ENCODE assay signal across 39 cellular contexts in the genomic region with DNA sequence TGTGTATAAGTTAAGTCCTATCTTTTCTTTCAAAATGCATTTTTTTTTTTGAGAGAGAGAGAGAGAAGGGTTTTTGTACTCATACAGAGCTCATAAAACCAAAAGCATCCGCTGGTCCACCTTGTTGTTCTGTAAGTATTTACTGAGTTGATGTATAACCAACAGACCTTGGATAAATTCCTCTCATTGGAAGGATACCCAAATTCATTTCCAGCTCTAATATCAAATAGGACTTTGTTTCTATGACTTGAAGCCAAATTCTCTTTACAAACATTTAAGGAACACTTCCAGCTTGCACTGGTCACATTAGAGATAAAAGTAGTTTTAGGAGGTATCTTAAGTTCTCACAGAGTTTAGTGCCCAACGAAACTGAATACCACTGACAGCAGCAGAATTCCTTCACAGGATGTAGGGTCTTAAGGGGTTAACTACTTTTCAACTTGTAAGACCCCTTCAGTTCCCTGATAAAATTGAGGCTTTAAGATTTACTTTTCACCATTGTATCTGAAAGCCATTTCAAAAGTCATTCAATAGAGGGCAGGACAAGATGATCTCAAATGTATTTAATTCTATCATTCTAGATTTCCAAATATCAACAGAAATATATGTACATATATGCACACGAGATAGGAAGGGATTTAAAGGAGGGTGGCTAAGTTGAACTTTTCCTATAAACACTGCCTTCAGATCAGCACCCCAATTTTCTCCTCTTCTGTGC.
"Had no signal": no experiment of that assay in that cellular context is flagged by ENCODE, and none has a peak within 500 bp of the region (broad histone marks: within the 10 kb centered on the region; RNA-seq: fewer than 3 reads in every experiment).

No MANE protein-coding gene starts in this region.

- H3K27ac Mint-ChIP-seq: activated CD4-positive, alpha-beta memory T cell treated with anti-CD3 and anti-CD28 coated beads, Interleukin-2, amount 10 ng/mL, durations not matched to agents 7 days and 5 days; activated CD4-positive, alpha-beta T cell treated with anti-CD3 and anti-CD28 coated beads for 36 hours; activated CD4-positive, alpha-beta T cell treated with anti-CD3 and anti-CD28 coated beads, Interleukin-2, amount 10 ng/mL, durations not matched to agents 7 days and 5 days; activated CD8-positive, alpha-beta memory T cell treated with anti-CD3 and anti-CD28 coated beads, Interleukin-2, amount 10 ng/mL, durations not matched to agents 7 days and 5 days; activated CD8-positive, alpha-beta T cell treated with anti-CD3 and anti-CD28 coated beads, Interleukin-2, amount 10 ng/mL, durations not matched to agents 7 days and 5 days; activated naive CD4-positive, alpha-beta T cell treated with anti-CD3 and anti-CD28 coated beads, Interleukin-2, amount 10 ng/mL, durations not matched to agents 7 days and 5 days; activated naive CD4-positive, alpha-beta T cell treated with anti-CD3 and anti-CD28 coated beads, Interleukin-2, amount 50 U/mL, for 24 hours; activated naive CD8-positive, alpha-beta T cell; activated naive CD8-positive, alpha-beta T cell treated with anti-CD3 and anti-CD28 coated beads, Interleukin-2, amount 10 ng/mL, durations not matched to agents 7 days and 5 days; activated naive CD8-positive, alpha-beta T cell treated with anti-CD3 and anti-CD28 coated beads, Interleukin-2, amount 50 U/mL, for 24 hours; activated T-cell treated with anti-CD3 and anti-CD28 coated beads, Interleukin-2, amount 50 U/mL, for 24 hours; activated T-helper 2 cell treated with anti-CD3 and anti-CD28 coated beads, Interferon-gamma antibody, Interleukin-2, Interleukin-4, amounts not matched to agents 10 μg/mL and 5 μg/mL and 100 μg/mL, durations not matched to agents 14 hours and 24 hours and 36 hours; brain; T-helper 1 cell treated with Interleukin-12 subunit alpha and Interleukin-12 subunit beta and Interleukin-4 antibody, amounts not matched to agents 30 μg/mL and 1 μg/mL, for 36 hours; T-helper 2 cell treated with Interferon-gamma antibody and Interleukin-4, amounts not matched to agents 5 μg/mL and 100 μg/mL, for 36 hours had no signal

- H3K36me3 ChIP-seq: ascending aorta, cardiac muscle cell had no signal

- H3K4me1 ChIP-seq: ascending aorta had no signal

- H3K4me1 Mint-ChIP-seq: activated CD4-positive, alpha-beta memory T cell treated with anti-CD3 and anti-CD28 coated beads, Interleukin-2, amount 10 ng/mL, durations not matched to agents 7 days and 5 days; activated CD4-positive, alpha-beta T cell treated with anti-CD3 and anti-CD28 coated beads, Interleukin-2, amount 10 ng/mL, durations not matched to agents 7 days and 5 days; activated CD8-positive, alpha-beta memory T cell treated with anti-CD3 and anti-CD28 coated beads, Interleukin-2, amount 10 ng/mL, durations not matched to agents 7 days and 5 days; activated naive CD4-positive, alpha-beta T cell treated with anti-CD3 and anti-CD28 coated beads, Interleukin-2, amount 10 ng/mL, durations not matched to agents 7 days and 5 days; activated naive CD4-positive, alpha-beta T cell treated with anti-CD3 and anti-CD28 coated beads, Interleukin-2, amount 50 U/mL, for 24 hours; activated naive CD8-positive, alpha-beta T cell treated with anti-CD3 and anti-CD28 coated beads, Interleukin-2, amount 10 ng/mL, durations not matched to agents 7 days and 5 days; activated naive CD8-positive, alpha-beta T cell treated with anti-CD3 and anti-CD28 coated beads, Interleukin-2, amount 50 U/mL, for 24 hours; central memory CD8-positive, alpha-beta T cell had no signal

- H3K27ac ChIP-seq: ascending aorta, cardiac muscle cell, VCaP had no signal

- H3K4me3 ChIP-seq: ascending aorta, cardiac muscle cell had no signal

- ATAC-seq: activated CD4-positive, alpha-beta T cell treated with anti-CD3 and anti-CD28 coated beads for 36 hours; activated CD4-positive, CD25-positive, alpha-beta regulatory T cell treated with anti-CD3 and anti-CD28 coated beads, Interleukin-2, amount 50 U/mL, for 24 hours; activated CD8-positive, alpha-beta memory T cell treated with anti-CD3 and anti-CD28 coated beads, Interleukin-2, amount 10 ng/mL, durations not matched to agents 7 days and 5 days; activated CD8-positive, alpha-beta T cell treated with anti-CD3 and anti-CD28 coated beads, Interleukin-2, amount 10 ng/mL, durations not matched to agents 7 days and 5 days; activated naive CD8-positive, alpha-beta T cell treated with anti-CD3 and anti-CD28 coated beads, Interleukin-2, amount 50 U/mL, for 24 hours had no signal

- H3K27me3 Mint-ChIP-seq: activated CD4-positive, alpha-beta memory T cell treated with anti-CD3 and anti-CD28 coated beads, Interleukin-2, amount 10 ng/mL, durations not matched to agents 7 days and 5 days; activated CD4-positive, alpha-beta T cell treated with anti-CD3 and anti-CD28 coated beads, Interleukin-2, amount 10 ng/mL, durations not matched to agents 7 days and 5 days; activated CD8-positive, alpha-beta memory T cell treated with anti-CD3 and anti-CD28 coated beads, Interleukin-2, amount 10 ng/mL, durations not matched to agents 7 days and 5 days; activated naive CD4-positive, alpha-beta T cell treated with anti-CD3 and anti-CD28 coated beads, Interleukin-2, amount 10 ng/mL, durations not matched to agents 7 days and 5 days; activated naive CD8-positive, alpha-beta T cell; activated naive CD8-positive, alpha-beta T cell treated with anti-CD3 and anti-CD28 coated beads, Interleukin-2, amount 10 ng/mL, durations not matched to agents 7 days and 5 days; activated naive CD8-positive, alpha-beta T cell treated with anti-CD3 and anti-CD28 coated beads, Interleukin-2, amount 50 U/mL, for 24 hours; brain had no signal

- H3K9me3 Mint-ChIP-seq: activated CD4-positive, alpha-beta memory T cell treated with anti-CD3 and anti-CD28 coated beads, Interleukin-2, amount 10 ng/mL, durations not matched to agents 7 days and 5 days; activated CD4-positive, alpha-beta T cell treated with anti-CD3 and anti-CD28 coated beads, Interleukin-2, amount 10 ng/mL, durations not matched to agents 7 days and 5 days; activated naive CD4-positive, alpha-beta T cell treated with anti-CD3 and anti-CD28 coated beads, Interleukin-2, amount 10 ng/mL, durations not matched to agents 7 days and 5 days; activated naive CD8-positive, alpha-beta T cell treated with anti-CD3 and anti-CD28 coated beads, Interleukin-2, amount 10 ng/mL, durations not matched to agents 7 days and 5 days; activated naive CD8-positive, alpha-beta T cell treated with anti-CD3 and anti-CD28 coated beads, Interleukin-2, amount 50 U/mL, for 24 hours; activated T-cell treated with anti-CD3 and anti-CD28 coated beads, Interleukin-2, amount 50 U/mL, for 24 hours; activated T-helper 2 cell treated with anti-CD3 and anti-CD28 coated beads, Interferon-gamma antibody, Interleukin-2, Interleukin-4, amounts not matched to agents 10 μg/mL and 5 μg/mL and 100 μg/mL, durations not matched to agents 14 hours and 24 hours and 36 hours; central memory CD8-positive, alpha-beta T cell; T-helper 2 cell treated with Interferon-gamma antibody and Interleukin-4, amounts not matched to agents 5 μg/mL and 100 μg/mL, for 36 hours had no signal

- DNase-seq: activated CD4-positive, alpha-beta memory T cell treated with anti-CD3 and anti-CD28 coated beads, Interleukin-2, amount 10 ng/mL, durations not matched to agents 7 days and 5 days; activated CD4-positive, alpha-beta T cell treated with anti-CD3 and anti-CD28 coated beads for 1 hour; activated CD4-positive, alpha-beta T cell treated with anti-CD3 and anti-CD28 coated beads for 36 hours; activated CD4-positive, alpha-beta T cell treated with anti-CD3 and anti-CD28 coated beads for 48 hours; activated CD4-positive, alpha-beta T cell treated with anti-CD3 and anti-CD28 coated beads, Interleukin-2, amount 10 ng/mL, durations not matched to agents 7 days and 5 days; activated CD4-positive, alpha-beta T cell treated with anti-CD3 and anti-CD28 coated beads, Interleukin-2, amount 50 U/mL, for 48 hours; activated CD4-positive, CD25-positive, alpha-beta regulatory T cell; activated CD8-positive, alpha-beta memory T cell treated with anti-CD3 and anti-CD28 coated beads for 24 hours; activated CD8-positive, alpha-beta memory T cell treated with anti-CD3 and anti-CD28 coated beads, Interleukin-2, amount 10 ng/mL, durations not matched to agents 7 days and 5 days; activated CD8-positive, alpha-beta memory T cell treated with anti-CD3 and anti-CD28 coated beads, Interleukin-2, amount 50 U/mL, for 48 hours; activated CD8-positive, alpha-beta T cell treated with anti-CD3 and anti-CD28 coated beads, Interleukin-2, amount 10 ng/mL, durations not matched to agents 7 days and 5 days; activated effector memory CD4-positive, alpha-beta T cell treated with Interleukin-2 at 50 U/mL for 16 hours; activated gamma-delta T cell; activated naive CD4-positive, alpha-beta T cell treated with anti-CD3 and anti-CD28 coated beads, Interleukin-2, amount 10 ng/mL, durations not matched to agents 7 days and 5 days; activated naive CD4-positive, alpha-beta T cell treated with Interleukin-2 at 50 U/mL for 16 hours; activated naive CD8-positive, alpha-beta T cell treated with anti-CD3 and anti-CD28 coated beads, Interleukin-2, amount 10 ng/mL, durations not matched to agents 7 days and 5 days; activated naive CD8-positive, alpha-beta T cell treated with anti-CD3 and anti-CD28 coated beads, Interleukin-2, amount 50 U/mL, for 24 hours; activated T-cell treated with anti-CD3 and anti-CD28 coated beads, Interleukin-2, amount 50 U/mL, for 24 hours; activated T-cell treated with anti-CD3 and anti-CD28 coated beads, Interleukin-2, amount 50 U/mL, for 48 hours; amygdala; anterior cingulate cortex; caudate nucleus; cerebellar nuclear complex; T-helper 1 cell; T-helper 2 cell; T-helper 9 cell had no signal

- H3K27me3 ChIP-seq: ascending aorta, cardiac muscle cell had no signal

- FAIRE-seq: bronchial epithelial cell, TTC549 had no signal

- H3K36me3 Mint-ChIP-seq: activated CD8-positive, alpha-beta memory T cell treated with anti-CD3 and anti-CD28 coated beads, Interleukin-2, amount 10 ng/mL, durations not matched to agents 7 days and 5 days; activated naive CD4-positive, alpha-beta T cell treated with anti-CD3 and anti-CD28 coated beads, Interleukin-2, amount 10 ng/mL, durations not matched to agents 7 days and 5 days; activated naive CD4-positive, alpha-beta T cell treated with anti-CD3 and anti-CD28 coated beads, Interleukin-2, amount 50 U/mL, for 24 hours; activated naive CD8-positive, alpha-beta T cell; activated naive CD8-positive, alpha-beta T cell treated with anti-CD3 and anti-CD28 coated beads, Interleukin-2, amount 10 ng/mL, durations not matched to agents 7 days and 5 days; brain had no signal

- H3K4me3 Mint-ChIP-seq: activated CD4-positive, alpha-beta memory T cell treated with anti-CD3 and anti-CD28 coated beads, Interleukin-2, amount 10 ng/mL, durations not matched to agents 7 days and 5 days; activated CD4-positive, alpha-beta T cell treated with anti-CD3 and anti-CD28 coated beads for 36 hours; activated CD4-positive, alpha-beta T cell treated with anti-CD3 and anti-CD28 coated beads, Interleukin-2, amount 10 ng/mL, durations not matched to agents 7 days and 5 days; activated CD8-positive, alpha-beta memory T cell treated with anti-CD3 and anti-CD28 coated beads, Interleukin-2, amount 10 ng/mL, durations not matched to agents 7 days and 5 days; activated CD8-positive, alpha-beta T cell treated with anti-CD3 and anti-CD28 coated beads, Interleukin-2, amount 10 ng/mL, durations not matched to agents 7 days and 5 days; activated naive CD4-positive, alpha-beta T cell treated with anti-CD3 and anti-CD28 coated beads, Interleukin-2, amount 10 ng/mL, durations not matched to agents 7 days and 5 days; activated naive CD4-positive, alpha-beta T cell treated with anti-CD3 and anti-CD28 coated beads, Interleukin-2, amount 50 U/mL, for 24 hours; activated naive CD8-positive, alpha-beta T cell; activated naive CD8-positive, alpha-beta T cell treated with anti-CD3 and anti-CD28 coated beads, Interleukin-2, amount 10 ng/mL, durations not matched to agents 7 days and 5 days; activated naive CD8-positive, alpha-beta T cell treated with anti-CD3 and anti-CD28 coated beads, Interleukin-2, amount 50 U/mL, for 24 hours; activated T-cell treated with anti-CD3 and anti-CD28 coated beads, Interleukin-2, amount 50 U/mL, for 24 hours; brain; central memory CD8-positive, alpha-beta T cell; T-helper 1 cell treated with Interleukin-12 subunit alpha and Interleukin-12 subunit beta and Interleukin-4 antibody, amounts not matched to agents 30 μg/mL and 1 μg/mL, for 36 hours; T-helper 2 cell treated with Interferon-gamma antibody and Interleukin-4, amounts not matched to agents 5 μg/mL and 100 μg/mL, for 36 hours had no signal
